ENCODE assay signal across 8 cellular contexts in the genomic region with DNA sequence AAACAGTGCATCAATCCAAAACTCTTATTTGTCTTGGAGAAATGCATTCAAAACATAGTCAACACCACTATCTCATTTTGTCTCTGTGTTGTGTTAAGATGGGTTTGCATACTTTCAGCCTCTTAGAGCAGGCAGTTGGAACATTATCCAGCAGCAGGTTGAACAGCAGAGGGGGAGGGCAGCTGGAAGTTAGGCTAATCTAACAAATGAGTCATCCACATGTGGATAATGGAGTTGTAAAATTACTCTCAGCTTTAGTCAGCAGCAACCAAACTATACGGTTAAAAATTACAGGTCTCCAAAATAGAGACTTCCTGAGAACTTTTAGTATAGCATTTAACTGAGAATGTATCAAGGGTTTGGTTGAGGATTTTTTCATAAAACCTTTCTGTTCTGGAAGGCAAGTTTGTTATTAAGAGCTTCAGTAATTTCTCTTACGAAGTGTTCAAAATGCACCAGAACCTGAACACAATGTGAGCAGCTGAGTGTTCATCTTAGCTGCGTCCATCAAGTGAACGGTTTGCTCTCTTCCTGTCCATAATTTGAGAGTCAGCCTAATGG. TPM values are rescaled to one million over a fixed set of nuclear protein-coding genes. Genes with fewer than 3 reads are reported as not detected.
A peak's percentile ranks its signal among the peaks of the same experiment; 100 is the strongest.
DNase-seq lines count a peak whose midpoint lies in the region; ATAC-seq and TF ChIP-seq lines count a peak whose summit lies in the region.

No MANE protein-coding gene starts in this region.

- H3K36me3 Mint-ChIP-seq in activated naive CD8-positive, alpha-beta T cell = peaks cover 6% of the 10 kb centered on the region

- H3K27ac Mint-ChIP-seq in activated naive CD8-positive, alpha-beta T cell = peak overlapping the region; percentile 83

- no peak for TF ChIP-seq POLR2A in right lobe of liver (IDR thresholded peaks at IDR 0.05)

- intact Hi-C loops in right lobe of liver (cut with DNase I) = no loop called here

- H3K9me2 ChIP-seq in Karpas-422 (replicated peaks; ENCODE audit: insufficient read depth, low read length) = no peaks in the 10 kb centered on the region

- H3K36me3 ChIP-seq in MG63 (no peaks in the 10 kb centered on the region), right lobe of liver (no peaks in the 10 kb centered on the region), Karpas-422 (ENCODE audit: insufficient read depth, low read length) (no peaks in the 10 kb centered on the region)

- H3K4me1 Mint-ChIP-seq in activated naive CD8-positive, alpha-beta T cell (ENCODE audit: low read depth) = peaks cover 76% of the 10 kb centered on the region

- peaks cover 15% of the 10 kb centered on the region; the same call in 1 of the 2 replicates for H4K20me1 ChIP-seq in Karpas-422 (ENCODE audit: insufficient read depth, low read depth, low read length)

- H3K4me3 ChIP-seq in MG63 (no peak overlapping the region), right lobe of liver (no peak overlapping the region), Karpas-422 (ENCODE audit: low read length) (no peak overlapping the region)

- no peaks in the 10 kb centered on the region for H3K27me3 Mint-ChIP-seq in activated naive CD8-positive, alpha-beta T cell

- WGBS in right lobe of liver (ENCODE audit: insufficient coverage, low coverage, low lambda C conversion rate, missing lambda C conversion rate) = 68% methylated on average over 4 of the region's 4 CpGs

- H3K9ac ChIP-seq in Karpas-422 (ENCODE audit: low read length) = no peak overlapping the region

- no peaks in the 10 kb centered on the region for H3K9me3 Mint-ChIP-seq in activated naive CD8-positive, alpha-beta T cell (ENCODE audit: low read depth)

- ATAC-seq in right lobe of liver (peak; percentile 74 to 81 (median 80)), HG03175 (IDR thresholded peaks at IDR 0.05; ENCODE audit: unreplicated experiment) (no peak), GM21529 (IDR thresholded peaks at IDR 0.05; ENCODE audit: unreplicated experiment) (no peak)

- no peak for TF ChIP-seq CTCF in right lobe of liver (IDR thresholded peaks at IDR 0.05)

- H3K4me3 Mint-ChIP-seq in activated naive CD8-positive, alpha-beta T cell = peak overlapping the region; percentile 60

- H3K79me2 ChIP-seq in Karpas-422 (ENCODE audit: low read length) = no peaks in the 10 kb centered on the region

- H3K4me1 ChIP-seq in right lobe of liver (peaks cover 0 to 40% (median 12%) of the 10 kb centered on the region in 4 donors), Karpas-422 (ENCODE audit: low read length) (peaks cover 7% of the 10 kb centered on the region)

- H3K4me2 ChIP-seq in Karpas-422 (ENCODE audit: low read depth, low read length, poor library complexity, severe bottlenecking) = no peak overlapping the region

- H3K9me3 ChIP-seq in MG63 = no peaks in the 10 kb centered on the region
- no peaks in the 10 kb centered on the region for H3K9me3 ChIP-seq in right lobe of liver
- H3K9me3 ChIP-seq in Karpas-422 (ENCODE audit: low read length) = no peaks in the 10 kb centered on the region

- DNase-seq in DMS 273 (lab: John Stamatoyannopoulos, UW; ENCODE audit: unreplicated experiment) (peak; percentile 90), MG63 (peak; percentile 78), right lobe of liver (peak in 1 of 3 donors; percentile 36), Karpas-422 (no peak)
- no peak for DNase-seq in effector CD8-positive, alpha-beta T cell (lab: John Stamatoyannopoulos, UW)

- H3K27me3 ChIP-seq in MG63 (no peaks in the 10 kb centered on the region), right lobe of liver (no peaks in the 10 kb centered on the region), Karpas-422 (ENCODE audit: low read length) (no peaks in the 10 kb centered on the region; the same call in 1 of the 2 replicates)

- no peak overlapping the region for H2AFZ ChIP-seq in Karpas-422 (ENCODE audit: low read length)

- H3K27ac ChIP-seq in right lobe of liver = peak overlapping the region in 2 of 3 donors; percentile 4 to 5
- no peak overlapping the region for H3K27ac ChIP-seq in Karpas-422 (ENCODE audit: low read length)

RNA-seq across cellular contexts. Expression of a gene that starts 46.3 kb away (rescaled TPM):
- 16.6 and 17.3 TPM in 2 replicates for total RNA-seq in MG63 (2014; rRNA removed; shearing (Covaris generic); ENCODE audit: low replicate concordance)
- total RNA-seq in right lobe of liver = 10 to 100 TPM; 11.7 to 23.0 (median 18.7) TPM
- 4.3 and 4.4 TPM in 2 replicates for total RNA-seq in Karpas-422 (2014; rRNA removed; shearing (Covaris generic); ENCODE audit: low replicate concordance)

Comparison
In these comparisons a context has a peak if more than half of its experiments do, and no peak if none do; other contexts are left out.
1. DNase-seq: peak in DMS 273 (single experiment) and MG63 (single experiment); none in effector CD8-positive, alpha-beta T cell (single experiment) and Karpas-422 (single experiment).
2. ATAC-seq: peak in right lobe of liver (4 of 4); none in HG03175 (single experiment) and GM21529 (single experiment).